In the genomic region with DNA sequence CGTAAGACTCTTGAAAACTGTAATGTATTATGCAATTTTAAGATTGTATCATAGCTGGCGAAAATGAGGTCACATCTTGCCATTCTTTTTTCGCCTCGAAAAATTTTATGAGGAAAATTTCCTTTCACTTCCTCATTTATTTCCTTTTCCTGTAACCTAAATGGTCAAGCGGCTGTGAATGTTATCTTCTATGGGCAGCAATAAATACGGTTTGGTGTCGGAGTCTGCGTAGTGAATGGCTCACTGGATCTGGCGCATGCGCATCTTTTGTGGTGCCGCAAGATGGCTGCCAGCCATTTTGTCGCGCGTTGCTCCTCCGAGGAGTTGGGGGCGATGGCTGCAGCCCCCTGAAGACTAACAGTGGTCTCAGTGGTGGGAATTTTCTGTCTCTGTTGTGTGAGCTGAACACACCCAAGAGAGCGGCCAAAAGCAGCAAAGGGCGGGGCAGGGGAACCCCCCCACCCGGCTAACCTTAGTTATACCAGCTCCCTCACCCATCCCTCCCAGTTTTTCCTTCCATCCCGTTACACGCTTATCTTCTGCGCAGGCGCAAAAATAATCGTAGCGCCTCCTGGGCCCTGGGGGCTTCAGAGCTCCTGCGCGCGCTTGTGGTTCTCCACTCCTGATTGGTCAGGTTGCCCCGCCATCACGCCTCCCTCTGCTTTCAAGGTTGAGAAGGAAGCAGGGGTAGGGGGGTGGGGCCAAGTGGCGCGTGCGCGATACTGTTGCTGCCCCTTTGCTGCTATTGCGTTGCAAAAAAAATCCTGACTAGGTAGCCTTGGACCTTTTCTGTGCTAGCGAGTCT, we compare ENCODE assay signal across 7 cellular contexts. TPM values are rescaled to one million over a fixed set of nuclear protein-coding genes. Genes with fewer than 3 reads are reported as not detected.
DNase-seq lines count a peak whose midpoint lies in the region; ATAC-seq and TF ChIP-seq lines count a peak whose summit lies in the region.

A gene (plus strand): TSS at position 722 of the 805 bp plus-strand sequence. CDS start 568 bp downstream, outside the sequence.

- peak; percentile 100 for DNase-seq in NCI-H2081 (lab: John Stamatoyannopoulos, UW)
- DNase-seq in T1000 (lab: John Stamatoyannopoulos, UW): peak; percentile 99
- peak; percentile 100 for DNase-seq in astrocyte of the hippocampus (ENCODE audit: low read depth, low spot score)
- DNase-seq in hepatocyte (ENCODE audit: low spot score): peak; percentile 100
- peak; percentile 98 for DNase-seq in renal cortical epithelial cell (ENCODE audit: low read depth)

- H3K79me2 ChIP-seq in hepatocyte: peaks cover 40% of the 10 kb centered on the region

- H3K4me1 ChIP-seq in hepatocyte (ENCODE audit: insufficient read depth): no peaks in the 10 kb centered on the region

- 3% methylated on average over 36 of the region's 36 CpGs for WGBS in hepatocyte (ENCODE audit: low lambda C conversion rate, missing lambda C conversion rate)

- no peak for TF ChIP-seq CTCF in hepatocyte (IDR thresholded peaks at IDR 0.05; ENCODE audit: poor library complexity)

- H3K36me3 ChIP-seq in hepatocyte (replicated peaks; ENCODE audit: insufficient read depth, low read depth): no peaks in the 10 kb centered on the region

- H3K4me3 ChIP-seq in hepatocyte: peak within 1 kb of the TSS; percentile 56

- H3K27ac ChIP-seq in hepatocyte: peak within 1 kb of the TSS; percentile 95

- H3K9me2 ChIP-seq in hepatocyte (replicated peaks; ENCODE audit: insufficient read depth): no peaks in the 10 kb centered on the region

- peak within 1 kb of the TSS; percentile 80 for H3K4me2 ChIP-seq in hepatocyte

- ATAC-seq in GM18508 (IDR thresholded peaks at IDR 0.05; ENCODE audit: insufficient read depth, unreplicated experiment) (peak; percentile 62), HG03025 (IDR thresholded peaks at IDR 0.05; ENCODE audit: low FRiP score, unreplicated experiment) (peak; percentile 76)

- peaks cover 8% of the 10 kb centered on the region for H4K20me1 ChIP-seq in hepatocyte (ENCODE audit: insufficient read depth, poor library complexity, severe bottlenecking)

- no peaks in the 10 kb centered on the region for H3K9me3 ChIP-seq in hepatocyte (ENCODE audit: low read depth)

- no peaks in the 10 kb centered on the region for H3K27me3 ChIP-seq in hepatocyte

- peak within 1 kb of the TSS; percentile 78 for H2AFZ ChIP-seq in hepatocyte

RNA-seq across cellular contexts. Expression of the gene that starts here (rescaled TPM):
- total RNA-seq in hepatocyte: 14.0 and 16.5 TPM in 2 replicates
- 15.7 and 18.8 TPM in 2 replicates for polyA plus RNA-seq in hepatocyte
- total RNA-seq in renal cortical epithelial cell: 7.8 and 19.4 TPM in 2 replicates

Comparison
In these comparisons a context has a peak if more than half of its experiments do, and no peak if none do; other contexts are left out.
1. Peak in every context shown above with its lines: DNase-seq, ATAC-seq, H3K4me3 ChIP-seq and H3K27ac ChIP-seq.